In the genomic region with DNA sequence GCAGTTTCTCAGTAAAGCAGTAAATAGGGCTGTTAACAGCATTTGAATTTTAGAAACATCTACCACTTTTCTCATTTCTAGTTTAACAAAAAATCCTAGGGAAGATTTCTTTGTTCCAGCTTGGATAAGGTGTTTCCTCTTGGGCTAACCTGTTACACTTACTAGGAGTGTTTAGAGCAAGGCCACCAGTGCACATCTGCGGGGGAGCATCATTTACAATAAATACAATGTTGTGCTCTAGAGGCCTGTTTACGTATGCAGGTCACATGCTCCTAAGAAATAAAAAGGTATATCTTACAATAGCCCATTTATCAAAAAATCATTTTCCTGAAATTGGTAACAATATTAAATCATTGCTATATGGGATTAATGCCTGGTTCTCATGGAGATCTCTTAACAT, we compare ENCODE assay signal across 19 cellular contexts. TPM values are rescaled to one million over a fixed set of nuclear protein-coding genes. Genes with fewer than 3 reads are reported as not detected.
DNase-seq lines count a peak whose midpoint lies in the region; ATAC-seq, FAIRE-seq and TF ChIP-seq lines count a peak whose summit lies in the region.
"Had no signal": no experiment of that assay in that cellular context is flagged by ENCODE, and none has a peak within 500 bp of the region (broad histone marks: within the 10 kb centered on the region; RNA-seq: fewer than 3 reads in every experiment).

No MANE protein-coding gene starts in this region.

- BruUV-seq in K562 (replicated peaks; lab: Mats Ljungman, UMichigan): no TSS peak

- no peak overlapping the region for H3K27ac ChIP-seq in GM23338 (ENCODE audit: low read depth)
- no peak overlapping the region for H3K27ac ChIP-seq in HUES48 (ENCODE audit: low read depth, low read length)
- H3K27ac ChIP-seq in K562 (ENCODE audit: extremely low read depth, low read depth, low read length): no peak overlapping the region
- H3K27ac ChIP-seq: HL-60 had no signal

- POLR2A ChIA-PET in K562 (lab: Yijun Ruan, JAX): interaction anchor here (1.8 kb wide), 1 partner anchor 9 kb away, joined by 6 read pairs; a partner anchor contains a TSS

- H3K27me3 ChIP-seq in GM23338 (ENCODE audit: insufficient read depth) (no peaks in the 10 kb centered on the region), HUES48 (ENCODE audit: control insufficient read depth, insufficient read depth, low read length) (no peaks in the 10 kb centered on the region), K562 (ENCODE audit: control insufficient read depth in 2 of 2, insufficient read depth in 2 of 2, low read length in 2 of 2) (no peaks in the 10 kb centered on the region)

- H3K36me3 Mint-ChIP-seq in GM23338 (ENCODE audit: low read depth): peaks cover 4% of the 10 kb centered on the region; the same call in 2 of the 3 replicates
- H3K36me3 Mint-ChIP-seq in stimulated activated naive B cell treated with anti-CD40 and anti-IgM and Interleukin-4, amounts not matched to agents 10 μg/mL and 1 μg/mL and 100 μg/mL, for 72 hours: peaks cover 12 to 26% of the 10 kb centered on the region in 2 donors
- peaks cover 6% of the 10 kb centered on the region for H3K36me3 Mint-ChIP-seq in activated naive CD4-positive, alpha-beta T cell treated with anti-CD3 and anti-CD28 coated beads for 36 hours (ENCODE audit: low read depth)

- 0 out of 3 replicates have a peak, but pooled peaks have one; percentile 23 for ATAC-seq in GM23338
- 0 out of 3 replicates have a peak, but pooled peaks have one; percentile 19 for ATAC-seq in K562
- no peak for ATAC-seq in stimulated activated naive B cell treated with anti-CD40 and anti-IgM and Interleukin-4, amounts not matched to agents 10 μg/mL and 1 μg/mL and 100 μg/mL, for 72 hours (replicated peaks)
- no peak for ATAC-seq in GM18858 (IDR thresholded peaks at IDR 0.05; ENCODE audit: unreplicated experiment)
- ATAC-seq in Right ventricle myocardium inferior: no peak
- ATAC-seq: SK-N-SH treated with all-trans-retinoic acid at 6 μM for 48 hours had no signal

- TF ChIP-seq CTCF in GM23338 (conservative IDR thresholded peaks at IDR 0.05; ENCODE audit: low read depth in 2 of 2) (no peak), K562 (IDR thresholded peaks at IDR 0.05 in 2 of 3, conservative IDR thresholded peaks at IDR 0.05 in 1 of 3; ENCODE audit: insufficient read depth in 2 of 3, low read depth in 1 of 3, low read length in 3 of 3) (no peak)

- intact Hi-C loops in K562 (cut with micrococcal nuclease): no loop called here
- intact Hi-C loops in activated naive CD4-positive, alpha-beta T cell treated with anti-CD3 and anti-CD28 coated beads for 36 hours (cut with micrococcal nuclease): no loop called here
- intact Hi-C loops in Right ventricle myocardium inferior (cut with DNase I): no loop called here

- no peaks in the 10 kb centered on the region for H3K9me1 ChIP-seq in K562 (ENCODE audit: control insufficient read depth, insufficient read depth, low read length)

- peak overlapping the region; percentile 51 for H3K27ac Mint-ChIP-seq in GM23338
- H3K27ac Mint-ChIP-seq in stimulated activated naive B cell treated with anti-CD40 and anti-IgM and Interleukin-4, amounts not matched to agents 10 μg/mL and 1 μg/mL and 100 μg/mL, for 72 hours: peak overlapping the region; percentile 14
- no peak overlapping the region for H3K27ac Mint-ChIP-seq in activated naive CD4-positive, alpha-beta T cell treated with anti-CD3 and anti-CD28 coated beads for 36 hours

- TF ChIP-seq RAD21 in K562 (CRISPR knock-in tag; conservative IDR thresholded peaks at IDR 0.05 in 1 of 2, IDR thresholded peaks at IDR 0.05 in 1 of 2): no peak

- FAIRE-seq in K562 (lab: Jason Lieb, UNC): no peak

- no peak for TF ChIP-seq EP300 in K562 (IDR thresholded peaks at IDR 0.05; ENCODE audit: low read length)

- H2AFZ ChIP-seq in GM23338 (no peak overlapping the region), K562 (ENCODE audit: low read depth, low read length) (no peak overlapping the region)

- H3K79me2 ChIP-seq in GM23338 (replicated peaks; ENCODE audit: insufficient read depth) (peaks cover 100% of the 10 kb centered on the region), K562 (ENCODE audit: control insufficient read depth, insufficient read depth, low read length) (peaks cover 99% of the 10 kb centered on the region)

- no peaks in the 10 kb centered on the region for H3F3A ChIP-seq in GM23338 (replicated peaks; ENCODE audit: low read depth)

- no peaks in the 10 kb centered on the region for H3K36me3 ChIP-seq in GM23338 (ENCODE audit: insufficient read depth)
- H3K36me3 ChIP-seq in HUES48 (ENCODE audit: control insufficient read depth, insufficient read depth, low read length): peaks cover 17% of the 10 kb centered on the region
- peaks cover 52% of the 10 kb centered on the region; the same call in 2 of the 3 replicates for H3K36me3 ChIP-seq in K562 (ENCODE audit: control insufficient read depth, insufficient read depth, low read length)

- 74% methylated on average over 2 of the region's 2 CpGs for whole genome bisulfite sequencing in K562 (ENCODE audit: insufficient coverage, low coverage, missing lambda C conversion rate)

- H3K9me3 Mint-ChIP-seq in GM23338: no peaks in the 10 kb centered on the region
- no peaks in the 10 kb centered on the region for H3K9me3 Mint-ChIP-seq in stimulated activated naive B cell treated with anti-CD40 and anti-IgM and Interleukin-4, amounts not matched to agents 10 μg/mL and 1 μg/mL and 100 μg/mL, for 72 hours
- H3K9me3 Mint-ChIP-seq in activated naive CD4-positive, alpha-beta T cell treated with anti-CD3 and anti-CD28 coated beads for 36 hours: no peaks in the 10 kb centered on the region

- H3K4me3 ChIP-seq in GM23338: no peak overlapping the region
- H3K4me3 ChIP-seq in HUES48 (ENCODE audit: low read depth, low read length): no peak overlapping the region
- no peak overlapping the region for H3K4me3 ChIP-seq in K562

- no peak overlapping the region for H3K4me3 Mint-ChIP-seq in GM23338
- H3K4me3 Mint-ChIP-seq in stimulated activated naive B cell treated with anti-CD40 and anti-IgM and Interleukin-4, amounts not matched to agents 10 μg/mL and 1 μg/mL and 100 μg/mL, for 72 hours: no peak overlapping the region
- H3K4me3 Mint-ChIP-seq in activated naive CD4-positive, alpha-beta T cell treated with anti-CD3 and anti-CD28 coated beads for 36 hours: no peak overlapping the region

- H4K20me1 ChIP-seq in GM23338 (replicated peaks; ENCODE audit: insufficient read depth): peaks cover 73% of the 10 kb centered on the region
- H4K20me1 ChIP-seq in K562 (replicated peaks; ENCODE audit: control insufficient read depth, insufficient read depth, low read length): peaks cover 19% of the 10 kb centered on the region

- no peaks in the 10 kb centered on the region for H3K9me2 ChIP-seq in GM23338 (ENCODE audit: insufficient read depth)

- H3K9ac ChIP-seq in HUES48 (ENCODE audit: low read depth, low read length) (peak overlapping the region; percentile 21; the same call in 1 of the 2 replicates), K562 (ENCODE audit: insufficient read depth in 1 of 2, low read depth in 2 of 2, low read length in 2 of 2) (no peak overlapping the region)

- H3K27me3 Mint-ChIP-seq in GM23338 (ENCODE audit: insufficient read depth, low read depth, poor library complexity): no peaks in the 10 kb centered on the region
- H3K27me3 Mint-ChIP-seq in stimulated activated naive B cell treated with anti-CD40 and anti-IgM and Interleukin-4, amounts not matched to agents 10 μg/mL and 1 μg/mL and 100 μg/mL, for 72 hours: no peaks in the 10 kb centered on the region
- H3K27me3 Mint-ChIP-seq in activated naive CD4-positive, alpha-beta T cell treated with anti-CD3 and anti-CD28 coated beads for 36 hours (ENCODE audit: low read depth): no peaks in the 10 kb centered on the region

- H3K4me1 ChIP-seq in GM23338 (ENCODE audit: insufficient read depth): peaks cover 24% of the 10 kb centered on the region
- peaks cover 25% of the 10 kb centered on the region for H3K4me1 ChIP-seq in HUES48 (ENCODE audit: control insufficient read depth, insufficient read depth, low read length)
- H3K4me1 ChIP-seq in K562 (replicated peaks in 1 of 2; ENCODE audit: control insufficient read depth in 2 of 2, insufficient read depth in 2 of 2, low read length in 2 of 2): peaks cover under 1 to 15% of the 10 kb centered on the region in 2 experiments; a peak in 3 of 5 replicates

- H3K9me3 ChIP-seq in HUES48 (ENCODE audit: control insufficient read depth, insufficient read depth, low read length): no peaks in the 10 kb centered on the region
- no peaks in the 10 kb centered on the region for H3K9me3 ChIP-seq in K562 (replicated peaks; ENCODE audit: control insufficient read depth, insufficient read depth, low read depth, low read length)

- TF ChIP-seq POLR2A in K562 (conservative IDR thresholded peaks at IDR 0.05): no peak

- no peak for DNase-seq in GM23338 (ENCODE audit: low spot score)
- no peak for DNase-seq in K562 (ENCODE audit: extremely low read depth in 1 of 4, low spot score in 3 of 4)
- DNase-seq in stimulated activated naive B cell treated with anti-CD40 and anti-IgM and Interleukin-4, amounts not matched to agents 10 μg/mL and 1 μg/mL and 100 μg/mL, for 72 hours: no peak
- DNase-seq in activated naive CD4-positive, alpha-beta T cell treated with anti-CD3 and anti-CD28 coated beads for 36 hours: no peak
- DNase-seq in Right ventricle myocardium inferior (ENCODE audit: missing footprints): no peak
- DNase-seq: ACHN, C1 segment of cervical spinal cord, HCEC 1CT, NCI-H1105, NCI-H1694, NCI-H2081 treated with DMSO at 0.1 percent for 48 hours, NCI-H2227 treated with DMSO at 0.1 percent for 48 hours, NCI-H510A treated with DMSO at 0.1 percent for 48 hours, NCI-H774, SHP77 treated with DMSO at 0.1 percent for 48 hours had no signal

- CTCF ChIA-PET in K562 (lab: Yijun Ruan, JAX; ENCODE audit: low intra/inter-chr PET ratio): no interaction called here
- CTCF ChIA-PET in activated naive CD4-positive, alpha-beta T cell treated with anti-CD3 and anti-CD28 coated beads for 36 hours (lab: Charles Lee): no interaction called here

- H3K4me2 ChIP-seq in GM23338 (no peak overlapping the region), K562 (ENCODE audit: insufficient read depth, low read length) (peak overlapping the region; percentile 22; the same call in 1 of the 2 replicates)

- in situ Hi-C loops in K562 (cut with MboI): no loop called here

- H3K4me1 Mint-ChIP-seq in GM23338: peaks cover 30% of the 10 kb centered on the region
- H3K4me1 Mint-ChIP-seq in stimulated activated naive B cell treated with anti-CD40 and anti-IgM and Interleukin-4, amounts not matched to agents 10 μg/mL and 1 μg/mL and 100 μg/mL, for 72 hours: peaks cover 16 to 33% of the 10 kb centered on the region in 2 donors
- H3K4me1 Mint-ChIP-seq in activated naive CD4-positive, alpha-beta T cell treated with anti-CD3 and anti-CD28 coated beads for 36 hours (ENCODE audit: low read depth): peaks cover 64% of the 10 kb centered on the region

RNA-seq across cellular contexts. Expression of a gene that starts 8.1 kb away (rescaled TPM):
- total RNA-seq in GM23338 (2014; rRNA removed; shearing (Covaris generic)): 190 and 202 TPM in 2 replicates
- polyA plus RNA-seq in GM23338 (2016; fragmentation: Nextera tagmentation; extraction: Ambion mirVana): 166 and 185 TPM in 2 replicates
- total RNA-seq in K562 (2011; cell fraction: chromatin; rRNA removed; ENCODE audit: low replicate concordance): 174 and 623 TPM in 2 replicates
- total RNA-seq in K562 (2011; cell fraction: nucleolus; rRNA removed): 72.9 and 101 TPM in 2 replicates
- total RNA-seq in K562 (2011; cell fraction: nucleoplasm; rRNA removed): 171 and 220 TPM in 2 replicates
- 87.9 and 98.8 TPM in 2 replicates for total RNA-seq in K562 (2014; rRNA removed)
- total RNA-seq in K562 (2014; rRNA removed; fragmentation: Illumina TruSeq; extraction: Trizol): 155 and 159 TPM in 2 replicates
- total RNA-seq in K562 (2015; rRNA removed; fragmentation: Illumina TruSeq; extraction: Trizol): 151 and 165 TPM in 2 replicates
- total RNA-seq in K562 (2021): 73.8 and 79.5 TPM in 2 replicates
- 67.2 and 110 TPM in 2 replicates for polyA plus RNA-seq in K562 (2011; rRNA removed)
- polyA plus RNA-seq in K562 (2011; cell fraction: cytosol; rRNA removed): 23.5 and 29.3 TPM in 2 replicates
- 130 and 153 TPM in 2 replicates for polyA plus RNA-seq in K562 (2011; cell fraction: nucleus; rRNA removed)
- polyA plus RNA-seq in K562 (2012): 78.1 and 79.2 TPM in 2 replicates
- 71.8 and 113 TPM in 2 replicates for polyA plus RNA-seq in K562 (2014; fragmentation: Illumina TruSeq; extraction: Trizol)
- polyA plus RNA-seq in K562 (2014; fragmentation: Nextera tagmentation; extraction: Ambion mirVana): 10 to 100 TPM; 53.3 to 57.6 TPM
- 79.3 and 82.5 TPM in 2 replicates for polyA plus RNA-seq in K562 (2014; rRNA removed)
- 305 and 364 TPM in 2 replicates for polyA minus RNA-seq in K562 (2011; rRNA and poly(A)+ RNA removed)
- polyA minus RNA-seq in K562 (2011; cell fraction: cytosol; rRNA and poly(A)+ RNA removed): 49.1 and 83.5 TPM in 2 replicates
- polyA minus RNA-seq in K562 (2011; cell fraction: nucleus; rRNA and poly(A)+ RNA removed): 224 and 279 TPM in 2 replicates
- 10 to 100 TPM; 79.8 to 84.0 TPM for total RNA-seq in activated naive CD4-positive, alpha-beta T cell treated with anti-CD3 and anti-CD28 coated beads for 36 hours
- total RNA-seq in Right ventricle myocardium inferior: 91.9 TPM

Comparison
In these comparisons a context has a peak if more than half of its experiments do, and no peak if none do; other contexts are left out.
1. ATAC-seq: peak in GM23338 (single experiment) and K562 (single experiment); none in stimulated activated naive B cell treated with anti-CD40 and anti-IgM and Interleukin-4, amounts not matched to agents 10 μg/mL and 1 μg/mL and 100 μg/mL, for 72 hours (0 of 2), GM18858 (single experiment) and Right ventricle myocardium inferior (single experiment).